Comparison of ENCODE assay signal across 1 cellular context in genomic region chr3:69051796-69052566, GRCh38.
TF ChIP-seq lines count a peak whose summit lies in the region.

Gene TMF1, minus strand, starts transcription at chr3:69052333. Its CDS starts 247 bp downstream, at chr3:69052086.

TF ChIP-seq in HepG2, 621 proteins besides CTCF, POLR2A, EP300 and RAD21 (continued from another document and continues in another):
- TF ChIP-seq ZNF414 (CRISPR knock-in tag; IDR thresholded peaks at IDR 0.05) (no peak), ZNF292 (CRISPR knock-in tag; IDR thresholded peaks at IDR 0.05; ENCODE audit: borderline replicate concordance, low read depth) (peak; percentile 55; the same call in 1 of the 2 replicates), NFYC (CRISPR knock-in tag; IDR thresholded peaks at IDR 0.05) (0 out of 2 replicates have a peak, but pooled peaks have one; percentile 9), PBX2 (CRISPR knock-in tag; IDR thresholded peaks at IDR 0.05) (no peak), HDAC1 (CRISPR knock-in tag; IDR thresholded peaks at IDR 0.05) (peak; percentile 85), SAP130 (CRISPR knock-in tag; IDR thresholded peaks at IDR 0.05; ENCODE audit: low read depth) (peak; percentile 95), ZNF354B (CRISPR knock-in tag; IDR thresholded peaks at IDR 0.05) (no peak), ZNF775 (CRISPR knock-in tag; IDR thresholded peaks at IDR 0.05; ENCODE audit: borderline replicate concordance) (no peak), POLR2G (IDR thresholded peaks at IDR 0.05; ENCODE audit: low read depth, low read length) (peak; percentile 83), ZNF180 (CRISPR knock-in tag; IDR thresholded peaks at IDR 0.05; ENCODE audit: borderline replicate concordance, low read depth) (no peak), MLLT10 (CRISPR knock-in tag; IDR thresholded peaks at IDR 0.05) (no peak), SNAPC5 (CRISPR knock-in tag; IDR thresholded peaks at IDR 0.05; ENCODE audit: borderline replicate concordance) (no peak), HOXA9 (CRISPR knock-in tag; IDR thresholded peaks at IDR 0.05; ENCODE audit: borderline replicate concordance) (no peak), PAF1 (CRISPR knock-in tag; IDR thresholded peaks at IDR 0.05) (no peak), NCOR1 (IDR thresholded peaks at IDR 0.05; ENCODE audit: borderline replicate concordance, low read length) (no peak), ZNF484 (CRISPR knock-in tag; IDR thresholded peaks at IDR 0.05; ENCODE audit: borderline replicate concordance, low read depth) (no peak), ISX (CRISPR knock-in tag; conservative IDR thresholded peaks at IDR 0.05) (0 out of 2 replicates have a peak, but pooled peaks have one; percentile 61), ATF2 (CRISPR knock-in tag; IDR thresholded peaks at IDR 0.05) (no peak), ZMAT5 (CRISPR knock-in tag; IDR thresholded peaks at IDR 0.05; ENCODE audit: borderline replicate concordance, low read depth) (no peak), ZNF569 (CRISPR knock-in tag; IDR thresholded peaks at IDR 0.05; ENCODE audit: borderline replicate concordance) (no peak), SRSF4 (IDR thresholded peaks at IDR 0.05; ENCODE audit: low read depth, low read length, poor library complexity, severe bottlenecking) (no peak), ZBTB4 (CRISPR knock-in tag; IDR thresholded peaks at IDR 0.05; ENCODE audit: borderline replicate concordance) (no peak; the same call in 1 of the 2 replicates), FOSL1 (CRISPR knock-in tag; IDR thresholded peaks at IDR 0.05; ENCODE audit: borderline replicate concordance) (no peak), ARNT2 (CRISPR knock-in tag; IDR thresholded peaks at IDR 0.05; ENCODE audit: low read depth) (peak; percentile 46), NR0B2 (CRISPR knock-in tag; IDR thresholded peaks at IDR 0.05) (no peak), RCOR2 (CRISPR knock-in tag; IDR thresholded peaks at IDR 0.05) (no peak), ZNF720 (CRISPR knock-in tag; IDR thresholded peaks at IDR 0.05) (no peak), FOXO4 (CRISPR knock-in tag; conservative IDR thresholded peaks at IDR 0.05) (0 out of 2 replicates have a peak, but pooled peaks have one; percentile 81), FIP1L1 (IDR thresholded peaks at IDR 0.05; ENCODE audit: borderline replicate concordance, insufficient read depth, low read depth, low read length) (no peak), ZHX2 (IDR thresholded peaks at IDR 0.05; ENCODE audit: low read depth) (peak; percentile 69), ZHX2 (CRISPR knock-in tag; IDR thresholded peaks at IDR 0.05; ENCODE audit: borderline replicate concordance) (no peak), PREB (CRISPR knock-in tag; IDR thresholded peaks at IDR 0.05) (no peak), TFDP1 (CRISPR knock-in tag; IDR thresholded peaks at IDR 0.05; ENCODE audit: borderline replicate concordance) (peak; percentile 18; the same call in 1 of the 2 replicates), TEAD2 (CRISPR knock-in tag; IDR thresholded peaks at IDR 0.05) (no peak), ZFP90 (CRISPR knock-in tag; IDR thresholded peaks at IDR 0.05; ENCODE audit: borderline replicate concordance) (peak; percentile 85; the same call in 1 of the 2 replicates), ZNF367 (CRISPR knock-in tag; IDR thresholded peaks at IDR 0.05; ENCODE audit: borderline replicate concordance) (no peak), ZNF274 (CRISPR knock-in tag; IDR thresholded peaks at IDR 0.05) (no peak), RFX3 (CRISPR knock-in tag; IDR thresholded peaks at IDR 0.05) (peak; percentile 94), ZBTB34 (CRISPR knock-in tag; IDR thresholded peaks at IDR 0.05) (0 out of 2 replicates have a peak, but pooled peaks have one; percentile 38), E2F5 (CRISPR knock-in tag; conservative IDR thresholded peaks at IDR 0.05) (no peak), ZMAT3 (CRISPR knock-in tag; conservative IDR thresholded peaks at IDR 0.05) (peak; percentile 49; the same call in 1 of the 2 replicates)
